In genomic region chr5:125722550-125722949, GRCh38 we compare ENCODE assay signal across 21 cellular contexts.
"Had no signal": no experiment of that assay in that cellular context is flagged by ENCODE, and none has a peak within 500 bp of the region (broad histone marks: within the 10 kb centered on the region; RNA-seq: fewer than 3 reads in every experiment).

No MANE protein-coding gene starts in this region.

- DNase-seq: activated B cell treated with CpG ODN at 0.5 μM for 24 hours; activated CD4-positive, alpha-beta T cell treated with anti-CD3 and anti-CD28 coated beads, Interleukin-2, amount 50 U/mL, for 1 hour; activated CD8-positive, alpha-beta T cell treated with anti-CD3 and anti-CD28 coated beads for 36 hours; activated naive CD8-positive, alpha-beta T cell treated with anti-CD3 and anti-CD28 coated beads, Interleukin-2, amount 50 U/mL, for 24 hours; activated T-cell treated with anti-CD3 and anti-CD28 coated beads, Interleukin-2, amount 50 U/mL, for 48 hours; anterior cingulate cortex; central memory CD4-positive, alpha-beta T cell; dermis blood vessel endothelial cell; effector CD4-positive, alpha-beta T cell; foreskin melanocyte; islet precursor cell; left ventricle myocardium inferior; mucosa of descending colon; posterior cingulate gyrus; right cardiac atrium; spleen; stimulated activated naive CD4-positive, alpha-beta T cell; T-helper 1 cell had no signal

- H3K36me3 ChIP-seq: left ventricle myocardium inferior, spleen, tibial nerve had no signal

- H3K27ac ChIP-seq: left ventricle myocardium inferior, spleen, tibial nerve had no signal

- H3K27me3 ChIP-seq: spleen, tibial nerve had no signal

- H3K4me3 ChIP-seq: left ventricle myocardium inferior, lung, mucosa of descending colon, spleen, tibial nerve had no signal

- H3K9me3 ChIP-seq: left ventricle myocardium inferior, mucosa of descending colon, spleen, tibial nerve had no signal

- ATAC-seq: activated CD8-positive, alpha-beta T cell treated with anti-CD3 and anti-CD28 coated beads for 36 hours; activated naive CD8-positive, alpha-beta T cell treated with anti-CD3 and anti-CD28 coated beads, Interleukin-2, amount 50 U/mL, for 24 hours; mucosa of descending colon; natural killer cell treated with Interleukin-12 subunit alpha and Interleukin-12 subunit beta and Interleukin-15 and Interleukin-18, amount 100 ng/mL, for 72 hours; right cardiac atrium had no signal

- H3K4me1 ChIP-seq: left ventricle myocardium inferior, spleen, tibial nerve had no signal
